ENCODE assay signal across 10 cellular contexts in genomic region chr3:171825222-171825828, GRCh38. TPM values are rescaled to one million over a fixed set of nuclear protein-coding genes. Genes with fewer than 3 reads are reported as not detected.
DNase-seq lines count a peak whose midpoint lies in the region; ATAC-seq and TF ChIP-seq lines count a peak whose summit lies in the region.
"Had no signal": no experiment of that assay in that cellular context is flagged by ENCODE, and none has a peak within 500 bp of the region (broad histone marks: within the 10 kb centered on the region; RNA-seq: fewer than 3 reads in every experiment).

No MANE protein-coding gene starts in this region.

- POLR2A ChIA-PET in HEK293 (lab: Yijun Ruan, JAX): no interaction called here

- peak overlapping the region in 3 of 5 experiments; percentile 9 to 41 (median 13) for H3K27ac Mint-ChIP-seq in brain
- H3K27ac Mint-ChIP-seq: activated T-cell treated with anti-CD3 and anti-CD28 coated beads, Interleukin-2, amount 50 U/mL, for 72 hours; IgD-negative memory B cell had no signal

- TF ChIP-seq CTCF in HEK293 (tag by site-specific recombination; IDR thresholded peaks at IDR 0.05) (no peak), brain (conservative IDR thresholded peaks at IDR 0.05) (no peak), hepatocyte (IDR thresholded peaks at IDR 0.05; ENCODE audit: poor library complexity) (no peak), suprapubic skin (IDR thresholded peaks at IDR 0.05) (no peak)

- peaks cover 35% of the 10 kb centered on the region for H3K4me1 Mint-ChIP-seq in brain

- H3K4me2 ChIP-seq in hepatocyte: no peak overlapping the region

- H3K27ac ChIP-seq in HEK293 (ENCODE audit: extremely low read depth, low read depth, low read length) (no peak overlapping the region; the same call in 1 of the 2 replicates), hepatocyte (peak overlapping the region; percentile 67), suprapubic skin (peak overlapping the region; percentile 48)

- no peaks in the 10 kb centered on the region for H3K79me2 ChIP-seq in hepatocyte

- no peak for TF ChIP-seq POLR2A in suprapubic skin (IDR thresholded peaks at IDR 0.05)

- no peak for ATAC-seq in HG03520 (IDR thresholded peaks at IDR 0.05; ENCODE audit: unreplicated experiment)
- ATAC-seq: activated T-cell treated with anti-CD3 and anti-CD28 coated beads, Interleukin-2, amount 50 U/mL, for 72 hours had no signal

- peaks cover 3% of the 10 kb centered on the region for H3K27me3 Mint-ChIP-seq in brain

- CTCF ChIA-PET in HEK293 (lab: Yijun Ruan, JAX): no interaction called here

- H3K4me3 ChIP-seq in HEK293 (ENCODE audit: low read depth, low read length) (no peak overlapping the region), hepatocyte (no peak overlapping the region), suprapubic skin (no peak overlapping the region)

- TF ChIP-seq EP300 in suprapubic skin (IDR thresholded peaks at IDR 0.05): no peak

- H3K36me3 ChIP-seq in HEK293 (ENCODE audit: control insufficient read depth in 2 of 2, insufficient read depth in 1 of 2, low read length in 2 of 2) (no peaks in the 10 kb centered on the region), hepatocyte (replicated peaks; ENCODE audit: insufficient read depth, low read depth) (no peaks in the 10 kb centered on the region), suprapubic skin (no peaks in the 10 kb centered on the region)

- H3K27me3 ChIP-seq in hepatocyte (no peaks in the 10 kb centered on the region), suprapubic skin (no peaks in the 10 kb centered on the region)

- H3K9me3 ChIP-seq in HEK293 (ENCODE audit: control insufficient read depth, insufficient read depth, low read depth, low read length): no peaks in the 10 kb centered on the region
- H3K9me3 ChIP-seq in hepatocyte (ENCODE audit: low read depth): no peaks in the 10 kb centered on the region
- H3K9me3 ChIP-seq in suprapubic skin: no peaks in the 10 kb centered on the region

- in situ Hi-C loops in KBM-7 (cut with MboI; ENCODE audit: low pct_unique_long_range_greater_than_20kb, low sequenced_read_pairs): no loop called here

- H3K4me3 Mint-ChIP-seq in brain: no peak overlapping the region
- H3K4me3 Mint-ChIP-seq: activated T-cell treated with anti-CD3 and anti-CD28 coated beads, Interleukin-2, amount 50 U/mL, for 72 hours; IgD-negative memory B cell had no signal

- H3K4me1 ChIP-seq in HEK293 (ENCODE audit: control insufficient read depth, insufficient read depth, low read length) (peaks cover 6% of the 10 kb centered on the region), hepatocyte (ENCODE audit: insufficient read depth) (peaks cover 27% of the 10 kb centered on the region), suprapubic skin (peaks cover 29% of the 10 kb centered on the region)

- no peaks in the 10 kb centered on the region for H4K20me1 ChIP-seq in hepatocyte (ENCODE audit: insufficient read depth, poor library complexity, severe bottlenecking)

- H3K9me2 ChIP-seq in hepatocyte (replicated peaks; ENCODE audit: insufficient read depth): no peaks in the 10 kb centered on the region

- WGBS in hepatocyte (ENCODE audit: low lambda C conversion rate, missing lambda C conversion rate): 46% methylated on average over 5 of the region's 5 CpGs
- 59% methylated on average over 5 of the region's 5 CpGs for WGBS in suprapubic skin

- peak; percentile 56 for DNase-seq in hepatocyte (ENCODE audit: low spot score)
- no peak for DNase-seq in suprapubic skin (ENCODE audit: low spot score in 2 of 2)
- DNase-seq in SW 1271 (lab: John Stamatoyannopoulos, UW): no peak
- no peak for DNase-seq in KBM-7
- DNase-seq: activated T-cell treated with anti-CD3 and anti-CD28 coated beads, Interleukin-2, amount 50 U/mL, for 72 hours; effector CD4-positive, alpha-beta T cell had no signal

- H3K9me3 Mint-ChIP-seq in brain: no peaks in the 10 kb centered on the region
- H3K9me3 Mint-ChIP-seq: activated T-cell treated with anti-CD3 and anti-CD28 coated beads, Interleukin-2, amount 50 U/mL, for 72 hours had no signal

- no peaks in the 10 kb centered on the region for H3K36me3 Mint-ChIP-seq in brain

- no peak overlapping the region for H2AFZ ChIP-seq in hepatocyte

TF ChIP-seq in HEK293, 187 proteins besides CTCF, POLR2A, EP300 and RAD21 (continues in another document):
- TF ChIP-seq ATF2 (tag by site-specific recombination; IDR thresholded peaks at IDR 0.05; ENCODE audit: low read depth) (no peak), ZNF558 (tag by site-specific recombination; IDR thresholded peaks at IDR 0.05) (no peak), ZNF837 (tag by site-specific recombination; IDR thresholded peaks at IDR 0.05) (no peak), ZNF366 (tag by site-specific recombination; conservative IDR thresholded peaks at IDR 0.05) (peak; percentile 84), IKZF3 (tag by site-specific recombination; IDR thresholded peaks at IDR 0.05) (0 out of 2 replicates have a peak, but pooled peaks have one; percentile 28), ZEB2 (tag by site-specific recombination; IDR thresholded peaks at IDR 0.05) (peak; percentile 58; the same call in 1 of the 2 replicates), FEZF1 (tag by site-specific recombination; IDR thresholded peaks at IDR 0.05) (0 out of 2 replicates have a peak, but pooled peaks have one; percentile 30), PRDM1 (tag by site-specific recombination; IDR thresholded peaks at IDR 0.05) (peak; percentile 76; the same call in 1 of the 2 replicates), ZFP69B (tag by site-specific recombination; IDR thresholded peaks at IDR 0.05) (peak; percentile 67; the same call in 1 of the 2 replicates), ZSCAN30 (tag by site-specific recombination; IDR thresholded peaks at IDR 0.05) (0 out of 2 replicates have a peak, but pooled peaks have one; percentile 21), ZNF18 (tag by site-specific recombination; IDR thresholded peaks at IDR 0.05) (peak; percentile 85), ZNF23 (tag by site-specific recombination; IDR thresholded peaks at IDR 0.05; ENCODE audit: borderline replicate concordance) (no peak), PRDM10 (tag by site-specific recombination; IDR thresholded peaks at IDR 0.05) (peak; percentile 38; the same call in 1 of the 2 replicates)

RNA-seq across cellular contexts. Expression of gene PLD1, which starts 15.0 kb away (rescaled TPM):
- 6.4 TPM for polyA plus RNA-seq in brain (ENCODE audit: insufficient read depth, low read depth, low replicate concordance)
- total RNA-seq in hepatocyte: 63.3 and 71.1 TPM in 2 replicates
- 29.4 and 42.1 TPM in 2 replicates for polyA plus RNA-seq in hepatocyte
- total RNA-seq in suprapubic skin: 10 to 100 TPM; 49.0 to 66.0 (median 55.1) TPM
- polyA plus RNA-seq: IgD-negative memory B cell had no signal

RNA-seq across cellular contexts. Expression of gene TMEM212, which starts 17.8 kb away (rescaled TPM):
- polyA plus RNA-seq in brain (ENCODE audit: insufficient read depth, low read depth, low replicate concordance): not detected
- not detected in 2 replicates for total RNA-seq in hepatocyte
- not detected in 2 replicates for polyA plus RNA-seq in hepatocyte
- not detected for total RNA-seq in suprapubic skin
- total RNA-seq: activated T-cell treated with anti-CD3 and anti-CD28 coated beads, Interleukin-2, amount 50 U/mL, for 72 hours had no signal
- polyA plus RNA-seq: IgD-negative memory B cell had no signal
